In genomic region chr11:122046438-122046837, GRCh38 we compare ENCODE assay signal across 17 cellular contexts.
A peak's percentile ranks its signal among the peaks of the same experiment; 100 is the strongest.
DNase-seq lines count a peak whose midpoint lies in the region; ATAC-seq and TF ChIP-seq lines count a peak whose summit lies in the region.
"Had no signal": no experiment of that assay in that cellular context is flagged by ENCODE, and none has a peak within 500 bp of the region (broad histone marks: within the 10 kb centered on the region; RNA-seq: fewer than 3 reads in every experiment).

No MANE protein-coding gene starts in this region.

- ATAC-seq in IMR-90 (ENCODE audit: low read depth) = peak; percentile 3; the same call in 1 of the 2 replicates
- no peak for ATAC-seq in foreskin keratinocyte
- ATAC-seq: HCT116 had no signal

- H2BK20ac ChIP-seq in IMR-90 (ENCODE audit: low read depth, low read length) = peak overlapping the region; percentile 87

- H3K79me2 ChIP-seq in smooth muscle cell (ENCODE audit: low read depth) = no peaks in the 10 kb centered on the region

- intact Hi-C loops in IMR-90 (cut with micrococcal nuclease) = loop anchor here (10.0 kb wide), 1 partner anchor 458 kb away; no protein-coding TSS in a partner anchor

- H3K4me2 ChIP-seq in IMR-90 (ENCODE audit: low read depth, low read length) (peak overlapping the region; percentile 1; the same call in 1 of the 2 replicates), mesenchymal stem cell (ENCODE audit: low read length, poor library complexity, severe bottlenecking) (no peak overlapping the region), smooth muscle cell (peak overlapping the region; percentile 6)

- H3K14ac ChIP-seq in IMR-90 (replicated peaks; ENCODE audit: low read depth, low read length) = peak overlapping the region; percentile 98
- H3K14ac ChIP-seq in mesenchymal stem cell (ENCODE audit: low read length in 2 of 2) = peak overlapping the region in 1 of 2 experiments; percentile 29

- peak overlapping the region; percentile 99 for H3K23ac ChIP-seq in IMR-90 (ENCODE audit: low read depth, low read length)
- no peak overlapping the region for H3K23ac ChIP-seq in mesenchymal stem cell (ENCODE audit: low read length in 2 of 2)

- no peak for DNase-seq in IMR-90
- no peak for DNase-seq in brain microvascular endothelial cell
- DNase-seq in mesenchymal stem cell = no peak
- no peak for DNase-seq in smooth muscle cell (lab: John Stamatoyannopoulos, UW; ENCODE audit: unreplicated experiment)
- DNase-seq in DMS79 (lab: John Stamatoyannopoulos, UW) = no peak
- DNase-seq in NCI-H2227 treated with DMSO at 0.1 percent for 48 hours (lab: John Stamatoyannopoulos, UW) = no peak
- DNase-seq in foreskin keratinocyte = no peak
- DNase-seq in substantia nigra (lab: John Stamatoyannopoulos, UW) = no peak
- DNase-seq: CD4-positive, alpha-beta T cell; DND-41; KBM-7; NCI-H1436; NCI-H2029 treated with DMSO at 0.1 percent for 48 hours; NCI-H2171 treated with DMSO at 0.1 percent for 48 hours; NCI-H748 treated with DMSO at 0.1 percent for 48 hours had no signal

- no peak for TF ChIP-seq RAD21 in IMR-90 (IDR thresholded peaks at IDR 0.05; ENCODE audit: low read length)

- H4K20me1 ChIP-seq in IMR-90 (ENCODE audit: insufficient read depth, low read length) = no peaks in the 10 kb centered on the region
- no peaks in the 10 kb centered on the region for H4K20me1 ChIP-seq in smooth muscle cell (ENCODE audit: low read depth)

- TF ChIP-seq POLR2A in IMR-90 (IDR thresholded peaks at IDR 0.05; ENCODE audit: low read depth, low read length) = no peak; the same call in 1 of the 2 replicates

- BruUV-seq in IMR-90 (replicated peaks; lab: Mats Ljungman, UMichigan) = no TSS peak

- H3K36me3 ChIP-seq in IMR-90 (ENCODE audit: control insufficient read depth, insufficient read depth, low read length) = peaks cover 4% of the 10 kb centered on the region; the same call in 1 of the 2 replicates
- no peaks in the 10 kb centered on the region for H3K36me3 ChIP-seq in brain microvascular endothelial cell (replicated peaks)
- H3K36me3 ChIP-seq in mesenchymal stem cell (ENCODE audit: control insufficient read depth in 1 of 2, insufficient read depth in 2 of 2, low read depth in 1 of 2, low read length in 2 of 2) = peaks cover 0 to 72% of the 10 kb centered on the region in 2 experiments
- no peaks in the 10 kb centered on the region for H3K36me3 ChIP-seq in smooth muscle cell (ENCODE audit: low read depth)

- H3K56ac ChIP-seq in IMR-90 (ENCODE audit: extremely low read depth, insufficient read depth, low read length) = peak overlapping the region; percentile 76

- peak overlapping the region; percentile 58 for H4K5ac ChIP-seq in IMR-90 (ENCODE audit: low read depth, low read length)

- CTCF ChIA-PET in IMR-90 (lab: Yijun Ruan, JAX) = no interaction called here

- H2BK5ac ChIP-seq in IMR-90 (ENCODE audit: low read depth, low read length, poor library complexity, severe bottlenecking) (peak overlapping the region; percentile 83), mesenchymal stem cell (ENCODE audit: low read depth, low read length, poor library complexity, severe bottlenecking) (no peak overlapping the region)

- peak overlapping the region; percentile 93 for H2AK5ac ChIP-seq in IMR-90 (ENCODE audit: low read depth, low read length)
- no peak overlapping the region for H2AK5ac ChIP-seq in mesenchymal stem cell (ENCODE audit: low read length, severe bottlenecking)

- H3K18ac ChIP-seq in IMR-90 (ENCODE audit: low read depth, low read length) (peak overlapping the region; percentile 88), mesenchymal stem cell (ENCODE audit: low read depth in 1 of 2, low read length in 2 of 2) (peak overlapping the region in 1 of 2 experiments; percentile 52)

- H3K9me1 ChIP-seq in IMR-90 (ENCODE audit: insufficient read depth, low read length) = peaks cover 9% of the 10 kb centered on the region

- H3K9me3 ChIP-seq in IMR-90 (ENCODE audit: control insufficient read depth, insufficient read depth, low read length) (no peaks in the 10 kb centered on the region), mesenchymal stem cell (ENCODE audit: control insufficient read depth, low read length) (peaks cover 3% of the 10 kb centered on the region), smooth muscle cell (replicated peaks; ENCODE audit: low read depth) (no peaks in the 10 kb centered on the region)

- H2BK120ac ChIP-seq in IMR-90 (ENCODE audit: low read depth, low read length) (peak overlapping the region; percentile 90), mesenchymal stem cell (ENCODE audit: low read depth, low read length) (no peak overlapping the region)

- peaks cover 6% of the 10 kb centered on the region for H3F3A ChIP-seq in smooth muscle cell (ENCODE audit: low read depth)

- in situ Hi-C loops in IMR-90 (cut with MboI; ENCODE audit: low sequenced_read_pairs) = no loop called here
- in situ Hi-C loops in brain microvascular endothelial cell (cut with HindIII; ENCODE audit: low pct_ligation_motif_present, low sequenced_read_pairs) = no loop called here

- H3K27me3 ChIP-seq in IMR-90 (ENCODE audit: control insufficient read depth, insufficient read depth, low read length) (no peaks in the 10 kb centered on the region), brain microvascular endothelial cell (replicated peaks) (no peaks in the 10 kb centered on the region), mesenchymal stem cell (ENCODE audit: control insufficient read depth in 1 of 2, insufficient read depth in 1 of 2, low read length in 2 of 2) (no peaks in the 10 kb centered on the region), smooth muscle cell (ENCODE audit: low read depth) (no peaks in the 10 kb centered on the region), foreskin keratinocyte (no peaks in the 10 kb centered on the region)

- H2AFZ ChIP-seq in IMR-90 (replicated peaks; ENCODE audit: low read length, poor library complexity) (peak overlapping the region; percentile 29), mesenchymal stem cell (ENCODE audit: low read depth, low read length) (no peak overlapping the region), smooth muscle cell (ENCODE audit: low read depth) (no peak overlapping the region)

- H3K79me1 ChIP-seq in IMR-90 (ENCODE audit: low read depth in 1 of 2, low read length in 2 of 2) (peaks cover 9 to 42% of the 10 kb centered on the region in 2 experiments; a peak in 2 of 4 replicates), mesenchymal stem cell (replicated peaks; ENCODE audit: low read length, poor library complexity, severe bottlenecking) (no peaks in the 10 kb centered on the region)

- H3K4ac ChIP-seq in IMR-90 (ENCODE audit: low read depth, low read length) (peak overlapping the region; percentile 84), mesenchymal stem cell (ENCODE audit: low read depth in 1 of 2, low read length in 2 of 2) (no peak overlapping the region)

- POLR2A ChIA-PET in IMR-90 (lab: Charles Lee; ENCODE audit: unreplicated experiment) = no interaction called here

- H3K27ac ChIP-seq in IMR-90 (ENCODE audit: insufficient read depth, low read length) (peak overlapping the region; percentile 65), brain microvascular endothelial cell (peak overlapping the region; percentile 79), mesenchymal stem cell (ENCODE audit: low read length, poor library complexity, severe bottlenecking) (no peak overlapping the region), smooth muscle cell (ENCODE audit: low read depth) (peak overlapping the region; percentile 95), foreskin keratinocyte (no peak overlapping the region), substantia nigra (ENCODE audit: low read depth, low read length, poor library complexity, severe bottlenecking) (no peak overlapping the region)
- H3K27ac ChIP-seq: SK-N-MC had no signal

- H4K91ac ChIP-seq in IMR-90 (ENCODE audit: insufficient read depth, low read depth, low read length) (peak overlapping the region; percentile 95), mesenchymal stem cell (ENCODE audit: low read length) (no peak overlapping the region)

- no peak for TF ChIP-seq CTCF in IMR-90 (conservative IDR thresholded peaks at IDR 0.05; ENCODE audit: low read depth, low read length)
- no peak for TF ChIP-seq CTCF in brain microvascular endothelial cell (IDR thresholded peaks at IDR 0.05; ENCODE audit: low read depth, low read length, missing control alignments)
- no peak for TF ChIP-seq CTCF in smooth muscle cell (IDR thresholded peaks at IDR 0.05; ENCODE audit: borderline replicate concordance, insufficient read depth, poor library complexity, severe bottlenecking)
- TF ChIP-seq CTCF in foreskin keratinocyte (conservative IDR thresholded peaks at IDR 0.05) = no peak

- peak overlapping the region; percentile 38 for H2AK9ac ChIP-seq in IMR-90 (replicated peaks; ENCODE audit: low read depth, low read length, poor library complexity)

- WGBS in IMR-90 (ENCODE audit: extremely low coverage in 2 of 2, insufficient read length in 1 of 2), 2 experiments = 100% methylated on average over 1 of the region's 4 CpGs; no CpG with 5 or more reads in 1 of the 2 experiments
- WGBS in mesenchymal stem cell = 97% methylated on average over 2 of the region's 4 CpGs
- WGBS in smooth muscle cell (ENCODE audit: low lambda C conversion rate) = 40% methylated on average over 4 of the region's 4 CpGs

- H2BK12ac ChIP-seq in mesenchymal stem cell (ENCODE audit: low read length in 2 of 2) = peak overlapping the region in 1 of 2 experiments; percentile 25

- dilution Hi-C loops in IMR-90 (cut with HindIII; ENCODE audit: low sequenced_read_pairs, unreplicated experiment) = no loop called here

- H3K4me1 ChIP-seq in IMR-90 (ENCODE audit: control insufficient read depth, insufficient read depth, low read length) (peaks cover 21% of the 10 kb centered on the region), mesenchymal stem cell (ENCODE audit: control insufficient read depth, insufficient read depth, low read depth, low read length) (no peaks in the 10 kb centered on the region), smooth muscle cell (ENCODE audit: low read depth) (peaks cover 10% of the 10 kb centered on the region), foreskin keratinocyte (peaks cover 25% of the 10 kb centered on the region)

- peak overlapping the region; percentile 35; the same call in 1 of the 2 replicates for H3K9ac ChIP-seq in IMR-90 (ENCODE audit: low read depth, low read length)
- H3K9ac ChIP-seq in mesenchymal stem cell (ENCODE audit: low read length) = peak overlapping the region; percentile 50
- H3K9ac ChIP-seq in smooth muscle cell (ENCODE audit: low read depth) = peak overlapping the region; percentile 58

- H3K4me3 ChIP-seq in IMR-90 (ENCODE audit: insufficient read depth, low read depth, low read length) = no peak overlapping the region
- H3K4me3 ChIP-seq in brain microvascular endothelial cell (ENCODE audit: low read depth, low read length) = no peak overlapping the region
- H3K4me3 ChIP-seq in mesenchymal stem cell (ENCODE audit: insufficient read depth in 1 of 2, low read depth in 1 of 2, low read length in 2 of 2) = no peak overlapping the region
- H3K4me3 ChIP-seq in smooth muscle cell = no peak overlapping the region
- H3K4me3 ChIP-seq: SK-N-MC had no signal

- H2BK15ac ChIP-seq in IMR-90 (ENCODE audit: low read depth, low read length) = peak overlapping the region; percentile 77
- no peak overlapping the region for H2BK15ac ChIP-seq in mesenchymal stem cell (ENCODE audit: low read depth, poor library complexity, severe bottlenecking)

- H4K8ac ChIP-seq in IMR-90 (ENCODE audit: low read depth in 2 of 2, low read length in 2 of 2) (peak overlapping the region; percentile 81 to 96), mesenchymal stem cell (ENCODE audit: low read length) (no peak overlapping the region)

TF ChIP-seq in IMR-90, 13 proteins besides CTCF, POLR2A, EP300 and RAD21 (continues in another document):
- no peak for TF ChIP-seq CHD1 (IDR thresholded peaks at IDR 0.05; ENCODE audit: low read depth, low read length)

Comparison
In these comparisons a context has a peak if more than half of its experiments do, and no peak if none do; other contexts are left out.
1. H3K27ac ChIP-seq: peak in IMR-90 (single experiment), brain microvascular endothelial cell (single experiment) and smooth muscle cell (single experiment); none in mesenchymal stem cell (single experiment), foreskin keratinocyte (single experiment) and substantia nigra (single experiment).
2. Peak in every context shown above with its lines, with median percentiles within 50 percentile points of each other: H3K9ac ChIP-seq.